In the genomic region with DNA sequence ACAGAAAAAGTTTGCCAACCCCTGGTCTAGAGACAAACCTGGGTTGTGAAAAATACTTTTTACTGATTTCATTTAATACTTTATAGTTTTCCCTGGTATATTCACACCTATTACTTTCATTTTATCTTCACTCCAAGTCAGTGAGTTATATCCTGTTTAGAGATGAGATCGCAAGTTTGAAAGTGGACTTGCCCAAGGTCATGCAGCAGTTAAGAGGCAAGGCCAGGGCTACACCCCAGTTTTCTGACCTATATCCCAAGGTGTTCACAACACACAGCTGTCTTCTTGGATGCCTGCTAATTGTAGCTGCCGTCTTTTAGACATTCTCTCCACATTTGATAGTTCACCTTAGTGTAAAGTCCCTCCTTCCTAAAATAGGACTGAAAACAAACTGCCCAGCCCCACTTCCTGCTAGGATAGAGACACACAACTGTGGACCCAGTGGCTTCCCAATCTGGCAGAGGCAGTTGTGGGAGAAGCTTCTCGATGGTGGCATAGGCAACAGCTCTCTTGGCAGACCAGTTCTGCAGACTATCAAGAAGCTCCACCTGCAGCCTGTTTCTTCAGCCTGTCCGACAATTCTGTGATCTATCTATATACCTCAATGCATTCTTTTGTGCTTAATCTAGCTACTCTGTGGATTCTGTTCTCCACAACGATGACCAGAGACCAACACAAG, we compare ENCODE assay signal across 1 cellular context.
TF ChIP-seq lines count a peak whose summit lies in the region.

No MANE protein-coding gene starts in this region.

TF ChIP-seq in GM12878, 131 proteins besides CTCF, POLR2A, EP300 and RAD21 (continued from another document):
- TF ChIP-seq, protein P1, sequence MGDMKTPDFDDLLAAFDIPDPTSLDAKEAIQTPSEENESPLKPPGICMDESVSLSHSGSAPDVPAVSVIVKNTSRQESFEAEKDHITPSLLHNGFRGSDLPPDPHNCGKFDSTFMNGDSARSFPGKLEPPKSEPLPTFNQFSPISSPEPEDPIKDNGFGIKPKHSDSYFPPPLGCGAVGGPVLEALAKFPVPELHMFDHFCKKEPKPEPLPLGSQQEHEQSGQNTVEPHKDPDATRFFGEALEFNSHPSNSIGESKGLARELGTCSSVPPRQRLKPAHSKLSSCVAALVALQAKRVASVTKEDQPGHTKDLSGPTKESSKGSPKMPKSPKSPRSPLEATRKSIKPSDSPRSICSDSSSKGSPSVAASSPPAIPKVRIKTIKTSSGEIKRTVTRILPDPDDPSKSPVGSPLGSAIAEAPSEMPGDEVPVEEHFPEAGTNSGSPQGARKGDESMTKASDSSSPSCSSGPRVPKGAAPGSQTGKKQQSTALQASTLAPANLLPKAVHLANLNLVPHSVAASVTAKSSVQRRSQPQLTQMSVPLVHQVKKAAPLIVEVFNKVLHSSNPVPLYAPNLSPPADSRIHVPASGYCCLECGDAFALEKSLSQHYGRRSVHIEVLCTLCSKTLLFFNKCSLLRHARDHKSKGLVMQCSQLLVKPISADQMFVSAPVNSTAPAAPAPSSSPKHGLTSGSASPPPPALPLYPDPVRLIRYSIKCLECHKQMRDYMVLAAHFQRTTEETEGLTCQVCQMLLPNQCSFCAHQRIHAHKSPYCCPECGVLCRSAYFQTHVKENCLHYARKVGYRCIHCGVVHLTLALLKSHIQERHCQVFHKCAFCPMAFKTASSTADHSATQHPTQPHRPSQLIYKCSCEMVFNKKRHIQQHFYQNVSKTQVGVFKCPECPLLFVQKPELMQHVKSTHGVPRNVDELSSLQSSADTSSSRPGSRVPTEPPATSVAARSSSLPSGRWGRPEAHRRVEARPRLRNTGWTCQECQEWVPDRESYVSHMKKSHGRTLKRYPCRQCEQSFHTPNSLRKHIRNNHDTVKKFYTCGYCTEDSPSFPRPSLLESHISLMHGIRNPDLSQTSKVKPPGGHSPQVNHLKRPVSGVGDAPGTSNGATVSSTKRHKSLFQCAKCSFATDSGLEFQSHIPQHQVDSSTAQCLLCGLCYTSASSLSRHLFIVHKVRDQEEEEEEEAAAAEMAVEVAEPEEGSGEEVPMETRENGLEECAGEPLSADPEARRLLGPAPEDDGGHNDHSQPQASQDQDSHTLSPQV (IDR thresholded peaks at IDR 0.05) = no peak
- TF ChIP-seq GABPA (IDR thresholded peaks at IDR 0.05; ENCODE audit: low read depth) (no peak), NR2C2 (IDR thresholded peaks at IDR 0.05; ENCODE audit: borderline replicate concordance, control insufficient read depth, insufficient read length, low read depth) (no peak), TCF3 (IDR thresholded peaks at IDR 0.05; ENCODE audit: borderline replicate concordance, insufficient read depth, low read depth, low read length) (no peak), CHD2 (IDR thresholded peaks at IDR 0.05; ENCODE audit: borderline replicate concordance, low read depth, low read length) (no peak), RBBP5 (conservative IDR thresholded peaks at IDR 0.05) (no peak), STAT3 (IDR thresholded peaks at IDR 0.05; ENCODE audit: low read depth, low read length) (no peak), IKZF1 (conservative IDR thresholded peaks at IDR 0.05) (no peak)
- TF ChIP-seq, protein P2, sequence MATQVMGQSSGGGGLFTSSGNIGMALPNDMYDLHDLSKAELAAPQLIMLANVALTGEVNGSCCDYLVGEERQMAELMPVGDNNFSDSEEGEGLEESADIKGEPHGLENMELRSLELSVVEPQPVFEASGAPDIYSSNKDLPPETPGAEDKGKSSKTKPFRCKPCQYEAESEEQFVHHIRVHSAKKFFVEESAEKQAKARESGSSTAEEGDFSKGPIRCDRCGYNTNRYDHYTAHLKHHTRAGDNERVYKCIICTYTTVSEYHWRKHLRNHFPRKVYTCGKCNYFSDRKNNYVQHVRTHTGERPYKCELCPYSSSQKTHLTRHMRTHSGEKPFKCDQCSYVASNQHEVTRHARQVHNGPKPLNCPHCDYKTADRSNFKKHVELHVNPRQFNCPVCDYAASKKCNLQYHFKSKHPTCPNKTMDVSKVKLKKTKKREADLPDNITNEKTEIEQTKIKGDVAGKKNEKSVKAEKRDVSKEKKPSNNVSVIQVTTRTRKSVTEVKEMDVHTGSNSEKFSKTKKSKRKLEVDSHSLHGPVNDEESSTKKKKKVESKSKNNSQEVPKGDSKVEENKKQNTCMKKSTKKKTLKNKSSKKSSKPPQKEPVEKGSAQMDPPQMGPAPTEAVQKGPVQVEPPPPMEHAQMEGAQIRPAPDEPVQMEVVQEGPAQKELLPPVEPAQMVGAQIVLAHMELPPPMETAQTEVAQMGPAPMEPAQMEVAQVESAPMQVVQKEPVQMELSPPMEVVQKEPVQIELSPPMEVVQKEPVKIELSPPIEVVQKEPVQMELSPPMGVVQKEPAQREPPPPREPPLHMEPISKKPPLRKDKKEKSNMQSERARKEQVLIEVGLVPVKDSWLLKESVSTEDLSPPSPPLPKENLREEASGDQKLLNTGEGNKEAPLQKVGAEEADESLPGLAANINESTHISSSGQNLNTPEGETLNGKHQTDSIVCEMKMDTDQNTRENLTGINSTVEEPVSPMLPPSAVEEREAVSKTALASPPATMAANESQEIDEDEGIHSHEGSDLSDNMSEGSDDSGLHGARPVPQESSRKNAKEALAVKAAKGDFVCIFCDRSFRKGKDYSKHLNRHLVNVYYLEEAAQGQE (IDR thresholded peaks at IDR 0.05; ENCODE audit: low read depth, low read length) = no peak
- TF ChIP-seq, protein P3, sequence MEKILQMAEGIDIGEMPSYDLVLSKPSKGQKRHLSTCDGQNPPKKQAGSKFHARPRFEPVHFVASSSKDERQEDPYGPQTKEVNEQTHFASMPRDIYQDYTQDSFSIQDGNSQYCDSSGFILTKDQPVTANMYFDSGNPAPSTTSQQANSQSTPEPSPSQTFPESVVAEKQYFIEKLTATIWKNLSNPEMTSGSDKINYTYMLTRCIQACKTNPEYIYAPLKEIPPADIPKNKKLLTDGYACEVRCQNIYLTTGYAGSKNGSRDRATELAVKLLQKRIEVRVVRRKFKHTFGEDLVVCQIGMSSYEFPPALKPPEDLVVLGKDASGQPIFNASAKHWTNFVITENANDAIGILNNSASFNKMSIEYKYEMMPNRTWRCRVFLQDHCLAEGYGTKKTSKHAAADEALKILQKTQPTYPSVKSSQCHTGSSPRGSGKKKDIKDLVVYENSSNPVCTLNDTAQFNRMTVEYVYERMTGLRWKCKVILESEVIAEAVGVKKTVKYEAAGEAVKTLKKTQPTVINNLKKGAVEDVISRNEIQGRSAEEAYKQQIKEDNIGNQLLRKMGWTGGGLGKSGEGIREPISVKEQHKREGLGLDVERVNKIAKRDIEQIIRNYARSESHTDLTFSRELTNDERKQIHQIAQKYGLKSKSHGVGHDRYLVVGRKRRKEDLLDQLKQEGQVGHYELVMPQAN (conservative IDR thresholded peaks at IDR 0.05) = no peak
- TF ChIP-seq, protein P4, sequence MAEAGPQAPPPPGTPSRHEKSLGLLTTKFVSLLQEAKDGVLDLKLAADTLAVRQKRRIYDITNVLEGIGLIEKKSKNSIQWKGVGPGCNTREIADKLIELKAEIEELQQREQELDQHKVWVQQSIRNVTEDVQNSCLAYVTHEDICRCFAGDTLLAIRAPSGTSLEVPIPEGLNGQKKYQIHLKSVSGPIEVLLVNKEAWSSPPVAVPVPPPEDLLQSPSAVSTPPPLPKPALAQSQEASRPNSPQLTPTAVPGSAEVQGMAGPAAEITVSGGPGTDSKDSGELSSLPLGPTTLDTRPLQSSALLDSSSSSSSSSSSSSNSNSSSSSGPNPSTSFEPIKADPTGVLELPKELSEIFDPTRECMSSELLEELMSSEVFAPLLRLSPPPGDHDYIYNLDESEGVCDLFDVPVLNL (IDR thresholded peaks at IDR 0.05; ENCODE audit: low read depth, low read length) = no peak
- TF ChIP-seq, protein P5, sequence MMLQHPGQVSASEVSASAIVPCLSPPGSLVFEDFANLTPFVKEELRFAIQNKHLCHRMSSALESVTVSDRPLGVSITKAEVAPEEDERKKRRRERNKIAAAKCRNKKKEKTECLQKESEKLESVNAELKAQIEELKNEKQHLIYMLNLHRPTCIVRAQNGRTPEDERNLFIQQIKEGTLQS (IDR thresholded peaks at IDR 0.05; ENCODE audit: borderline replicate concordance, extremely low read depth, low read depth, low read length) = no peak
- TF ChIP-seq, protein P6, sequence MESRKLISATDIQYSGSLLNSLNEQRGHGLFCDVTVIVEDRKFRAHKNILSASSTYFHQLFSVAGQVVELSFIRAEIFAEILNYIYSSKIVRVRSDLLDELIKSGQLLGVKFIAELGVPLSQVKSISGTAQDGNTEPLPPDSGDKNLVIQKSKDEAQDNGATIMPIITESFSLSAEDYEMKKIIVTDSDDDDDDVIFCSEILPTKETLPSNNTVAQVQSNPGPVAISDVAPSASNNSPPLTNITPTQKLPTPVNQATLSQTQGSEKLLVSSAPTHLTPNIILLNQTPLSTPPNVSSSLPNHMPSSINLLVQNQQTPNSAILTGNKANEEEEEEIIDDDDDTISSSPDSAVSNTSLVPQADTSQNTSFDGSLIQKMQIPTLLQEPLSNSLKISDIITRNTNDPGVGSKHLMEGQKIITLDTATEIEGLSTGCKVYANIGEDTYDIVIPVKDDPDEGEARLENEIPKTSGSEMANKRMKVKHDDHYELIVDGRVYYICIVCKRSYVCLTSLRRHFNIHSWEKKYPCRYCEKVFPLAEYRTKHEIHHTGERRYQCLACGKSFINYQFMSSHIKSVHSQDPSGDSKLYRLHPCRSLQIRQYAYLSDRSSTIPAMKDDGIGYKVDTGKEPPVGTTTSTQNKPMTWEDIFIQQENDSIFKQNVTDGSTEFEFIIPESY (IDR thresholded peaks at IDR 0.05) = no peak
- TF ChIP-seq, protein P7, sequence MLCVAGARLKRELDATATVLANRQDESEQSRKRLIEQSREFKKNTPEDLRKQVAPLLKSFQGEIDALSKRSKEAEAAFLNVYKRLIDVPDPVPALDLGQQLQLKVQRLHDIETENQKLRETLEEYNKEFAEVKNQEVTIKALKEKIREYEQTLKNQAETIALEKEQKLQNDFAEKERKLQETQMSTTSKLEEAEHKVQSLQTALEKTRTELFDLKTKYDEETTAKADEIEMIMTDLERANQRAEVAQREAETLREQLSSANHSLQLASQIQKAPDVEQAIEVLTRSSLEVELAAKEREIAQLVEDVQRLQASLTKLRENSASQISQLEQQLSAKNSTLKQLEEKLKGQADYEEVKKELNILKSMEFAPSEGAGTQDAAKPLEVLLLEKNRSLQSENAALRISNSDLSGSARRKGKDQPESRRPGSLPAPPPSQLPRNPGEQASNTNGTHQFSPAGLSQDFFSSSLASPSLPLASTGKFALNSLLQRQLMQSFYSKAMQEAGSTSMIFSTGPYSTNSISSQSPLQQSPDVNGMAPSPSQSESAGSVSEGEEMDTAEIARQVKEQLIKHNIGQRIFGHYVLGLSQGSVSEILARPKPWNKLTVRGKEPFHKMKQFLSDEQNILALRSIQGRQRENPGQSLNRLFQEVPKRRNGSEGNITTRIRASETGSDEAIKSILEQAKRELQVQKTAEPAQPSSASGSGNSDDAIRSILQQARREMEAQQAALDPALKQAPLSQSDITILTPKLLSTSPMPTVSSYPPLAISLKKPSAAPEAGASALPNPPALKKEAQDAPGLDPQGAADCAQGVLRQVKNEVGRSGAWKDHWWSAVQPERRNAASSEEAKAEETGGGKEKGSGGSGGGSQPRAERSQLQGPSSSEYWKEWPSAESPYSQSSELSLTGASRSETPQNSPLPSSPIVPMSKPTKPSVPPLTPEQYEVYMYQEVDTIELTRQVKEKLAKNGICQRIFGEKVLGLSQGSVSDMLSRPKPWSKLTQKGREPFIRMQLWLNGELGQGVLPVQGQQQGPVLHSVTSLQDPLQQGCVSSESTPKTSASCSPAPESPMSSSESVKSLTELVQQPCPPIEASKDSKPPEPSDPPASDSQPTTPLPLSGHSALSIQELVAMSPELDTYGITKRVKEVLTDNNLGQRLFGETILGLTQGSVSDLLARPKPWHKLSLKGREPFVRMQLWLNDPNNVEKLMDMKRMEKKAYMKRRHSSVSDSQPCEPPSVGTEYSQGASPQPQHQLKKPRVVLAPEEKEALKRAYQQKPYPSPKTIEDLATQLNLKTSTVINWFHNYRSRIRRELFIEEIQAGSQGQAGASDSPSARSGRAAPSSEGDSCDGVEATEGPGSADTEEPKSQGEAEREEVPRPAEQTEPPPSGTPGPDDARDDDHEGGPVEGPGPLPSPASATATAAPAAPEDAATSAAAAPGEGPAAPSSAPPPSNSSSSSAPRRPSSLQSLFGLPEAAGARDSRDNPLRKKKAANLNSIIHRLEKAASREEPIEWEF (IDR thresholded peaks at IDR 0.05; ENCODE audit: insufficient replicate concordance, low read depth, low read length) = no peak
